ENCODE assay signal across 8 cellular contexts in the genomic region with DNA sequence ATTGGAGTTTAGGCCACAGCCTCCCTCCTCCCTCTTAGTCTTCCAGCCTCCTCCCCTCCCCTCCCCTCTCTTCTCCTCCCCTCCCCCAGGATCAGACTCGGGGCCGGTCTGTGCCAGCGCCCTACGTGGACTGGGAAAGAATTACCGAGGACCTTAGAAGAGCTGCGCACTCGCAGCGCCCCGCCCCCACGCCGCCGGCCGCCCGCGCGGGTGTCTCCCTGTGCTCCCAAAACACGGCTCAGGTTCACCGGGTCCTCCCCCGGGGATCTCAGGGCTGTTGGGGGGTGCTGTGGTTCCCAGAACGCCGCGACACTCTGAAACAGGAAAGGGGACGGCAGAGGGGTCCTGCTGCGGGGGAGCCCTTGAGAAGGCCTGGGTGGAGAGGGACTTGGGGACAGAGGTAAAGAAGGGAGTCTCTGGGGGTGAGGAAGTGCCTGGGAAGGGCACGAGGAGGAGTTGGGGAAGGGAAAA.
DNase-seq lines count a peak whose midpoint lies in the region; ATAC-seq and TF ChIP-seq lines count a peak whose summit lies in the region.

No MANE protein-coding gene starts in this region.

- peaks cover 9% of the 10 kb centered on the region for H3F3A ChIP-seq in DOHH2 (ENCODE audit: control insufficient read depth, insufficient read depth)

- TF ChIP-seq CTCF in DOHH2 (IDR thresholded peaks at IDR 0.05; ENCODE audit: low read depth, low read length, poor library complexity, severe bottlenecking) (no peak), brain (conservative IDR thresholded peaks at IDR 0.05) (no peak)

- H4K20me1 ChIP-seq in DOHH2 (ENCODE audit: control insufficient read depth, insufficient read depth, low read depth, low read length) = no peaks in the 10 kb centered on the region

- H3K36me3 ChIP-seq in DOHH2 (ENCODE audit: control insufficient read depth, low read length) = no peaks in the 10 kb centered on the region

- peaks cover 52% of the 10 kb centered on the region for H3K4me1 Mint-ChIP-seq in brain

- peak overlapping the region; percentile 45 to 94 (median 67) for H3K27ac Mint-ChIP-seq in brain

- H3K27ac ChIP-seq in DOHH2 (ENCODE audit: low read depth, low read length) = peak overlapping the region; percentile 30; the same call in 1 of the 2 replicates

- H3K4me3 ChIP-seq in DOHH2 (ENCODE audit: low read length) = no peak overlapping the region

- peak overlapping the region; percentile 62 to 87 (median 83) for H3K4me3 Mint-ChIP-seq in brain

- H3K36me3 Mint-ChIP-seq in brain = no peaks in the 10 kb centered on the region

- H3K27me3 Mint-ChIP-seq in brain = no peaks in the 10 kb centered on the region

- ATAC-seq in HG02763 (IDR thresholded peaks at IDR 0.05; ENCODE audit: unreplicated experiment) (no peak), HG03469 (IDR thresholded peaks at IDR 0.05; ENCODE audit: unreplicated experiment) (no peak)

- H3K27me3 ChIP-seq in DOHH2 (ENCODE audit: control insufficient read depth, low read length) = no peaks in the 10 kb centered on the region

- peak; percentile 68 for DNase-seq in NCI-H1105 treated with DMSO at 0.1 percent for 48 hours (lab: John Stamatoyannopoulos, UW)
- peak in 4 of 5 experiments; percentile 23 to 79 (median 38) for DNase-seq in T-helper 2 cell
- peak; percentile 1 to 85 (median 60) for DNase-seq in hypothalamus (lab: John Stamatoyannopoulos, UW)
- peak; percentile 36 for DNase-seq in pulmonary artery endothelial cell (ENCODE audit: low read depth, low spot score)

- H3K9me3 ChIP-seq in DOHH2 (ENCODE audit: control insufficient read depth, insufficient read depth, low read length) = no peaks in the 10 kb centered on the region

- no peaks in the 10 kb centered on the region for H3K9me2 ChIP-seq in DOHH2 (replicated peaks; ENCODE audit: control insufficient read depth, low read length)

- H3K9me3 Mint-ChIP-seq in brain = peaks cover 0 to 6% (median 0%) of the 10 kb centered on the region in 5 experiments

- peaks cover 38% of the 10 kb centered on the region for H3K4me1 ChIP-seq in DOHH2 (ENCODE audit: control insufficient read depth, low read length)

- no peaks in the 10 kb centered on the region for H3K79me2 ChIP-seq in DOHH2 (ENCODE audit: control insufficient read depth, low read length)

- no peak overlapping the region for H3K4me2 ChIP-seq in DOHH2 (ENCODE audit: low read length)
